ENCODE assay signal across 9 cellular contexts in the genomic region with DNA sequence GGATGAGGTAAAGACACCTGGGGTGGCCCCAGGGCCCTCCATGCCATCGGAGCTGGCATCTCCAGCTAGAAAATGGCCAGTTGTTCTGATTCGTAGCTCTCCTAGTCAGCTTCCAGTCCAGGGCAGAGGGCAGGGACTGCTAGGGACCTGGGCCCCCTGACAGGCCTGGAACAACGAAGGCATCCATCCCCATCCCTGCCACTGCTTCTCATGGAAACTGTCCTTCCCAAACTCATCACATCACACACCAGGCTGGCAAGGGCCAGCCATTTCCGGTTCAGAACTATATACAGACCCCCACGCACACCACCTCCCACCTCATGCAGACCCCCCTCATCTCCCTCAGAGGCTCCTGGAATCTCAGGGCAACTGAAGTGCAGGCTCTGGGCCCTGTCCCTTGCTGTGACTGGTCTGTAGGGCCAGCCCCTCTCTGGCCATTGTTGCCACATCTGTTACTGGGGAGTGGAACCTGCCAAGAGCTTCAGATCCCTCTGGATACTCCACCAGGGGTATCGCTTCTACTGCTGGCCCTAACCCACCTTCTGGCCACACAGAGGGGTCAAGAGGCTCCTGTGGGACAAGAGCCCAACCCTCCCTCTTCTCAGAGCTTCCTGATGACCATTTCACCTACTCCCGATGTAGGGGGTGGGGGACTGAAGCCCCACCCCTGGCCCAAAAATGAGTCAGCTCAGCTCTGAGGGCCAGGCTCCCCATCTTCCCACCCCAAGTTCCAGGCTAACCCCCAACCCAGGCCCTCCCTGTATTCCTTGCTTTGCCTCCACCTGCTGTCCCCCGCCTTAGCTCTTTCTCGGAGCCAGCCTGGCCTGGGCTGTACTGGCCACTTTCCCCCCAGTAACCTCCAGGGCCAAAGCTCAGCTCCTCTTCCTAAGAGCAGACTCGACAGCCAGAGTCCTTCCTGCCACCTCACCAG. TPM values are rescaled to one million over a fixed set of nuclear protein-coding genes. Genes with fewer than 3 reads are reported as not detected.
DNase-seq lines count a peak whose midpoint lies in the region; ATAC-seq and TF ChIP-seq lines count a peak whose summit lies in the region.
"Had no signal": no experiment of that assay in that cellular context is flagged by ENCODE, and none has a peak within 500 bp of the region (broad histone marks: within the 10 kb centered on the region; RNA-seq: fewer than 3 reads in every experiment).

No MANE protein-coding gene starts in this region.

- no peaks in the 10 kb centered on the region for H3K79me2 ChIP-seq in PC-9 (ENCODE audit: low read depth)

- POLR2A ChIA-PET in PC-9 (lab: Charles Lee; ENCODE audit: unreplicated experiment), result no interaction called here

- peaks cover 38% of the 10 kb centered on the region for H3K4me1 ChIP-seq in PC-9 (replicated peaks; ENCODE audit: insufficient read depth)

- H3K27ac ChIP-seq in PC-9 (peak overlapping the region; percentile 93), epithelial cell of prostate (peak overlapping the region; percentile 85)

- H3K9me3 ChIP-seq in PC-9 (ENCODE audit: insufficient read depth, low read depth), result no peaks in the 10 kb centered on the region

- CTCF ChIA-PET in PC-9 (lab: Charles Lee), result interaction anchor here (0.6 to 0.8 kb wide), 2 partner anchors 9 to 121 kb away, joined by 4 to 12 read pairs; no protein-coding TSS in a partner anchor

- H3K4me3 ChIP-seq in PC-9, result peak overlapping the region; percentile 13; the same call in 1 of the 2 replicates

- ATAC-seq in activated T-cell treated with anti-CD3 and anti-CD28 coated beads, Interleukin-2, amount 50 U/mL, for 4 hours, result no peak
- ATAC-seq in stimulated activated memory B cell treated with anti-CD40 and anti-IgM and Interleukin-4, amounts not matched to agents 10 μg/mL and 1 μg/mL and 100 μg/mL, for 72 hours, result no peak

- no peaks in the 10 kb centered on the region for H3K36me3 Mint-ChIP-seq in activated T-cell treated with anti-CD3 and anti-CD28 coated beads, Interleukin-2, amount 50 U/mL, for 4 hours (ENCODE audit: insufficient read depth)
- H3K36me3 Mint-ChIP-seq in stimulated activated memory B cell treated with anti-CD40 and anti-IgM and Interleukin-4, amounts not matched to agents 10 μg/mL and 1 μg/mL and 100 μg/mL, for 72 hours, result no peaks in the 10 kb centered on the region

- no peaks in the 10 kb centered on the region for H3K9me3 Mint-ChIP-seq in activated T-cell treated with anti-CD3 and anti-CD28 coated beads, Interleukin-2, amount 50 U/mL, for 4 hours
- no peaks in the 10 kb centered on the region for H3K9me3 Mint-ChIP-seq in stimulated activated memory B cell treated with anti-CD40 and anti-IgM and Interleukin-4, amounts not matched to agents 10 μg/mL and 1 μg/mL and 100 μg/mL, for 72 hours

- H4K20me1 ChIP-seq in PC-9 (ENCODE audit: insufficient read depth), result no peaks in the 10 kb centered on the region

- peak overlapping the region; percentile 85 for H3K4me3 Mint-ChIP-seq in activated T-cell treated with anti-CD3 and anti-CD28 coated beads, Interleukin-2, amount 50 U/mL, for 4 hours
- peak overlapping the region; percentile 97 for H3K4me3 Mint-ChIP-seq in stimulated activated memory B cell treated with anti-CD40 and anti-IgM and Interleukin-4, amounts not matched to agents 10 μg/mL and 1 μg/mL and 100 μg/mL, for 72 hours

- DNase-seq in activated T-cell treated with anti-CD3 and anti-CD28 coated beads, Interleukin-2, amount 50 U/mL, for 4 hours, result no peak
- DNase-seq in activated T-cell treated with anti-CD3 and anti-CD28 coated beads for 4 hours (no peak), PC-9 (no peak), epithelial cell of prostate (ENCODE audit: low read depth, low spot score) (no peak), NCI-H2029 (lab: John Stamatoyannopoulos, UW) (no peak), NCI-H1436 (lab: John Stamatoyannopoulos, UW) (no peak)
- no peak for DNase-seq in effector CD8-positive, alpha-beta T cell (lab: John Stamatoyannopoulos, UW)

- TF ChIP-seq CTCF in PC-9 (conservative IDR thresholded peaks at IDR 0.05), result no peak

- peak overlapping the region; percentile 69 for H3K4me2 ChIP-seq in PC-9

- H3K9me2 ChIP-seq in PC-9 (ENCODE audit: insufficient read depth), result no peaks in the 10 kb centered on the region

- H3F3A ChIP-seq in PC-9 (ENCODE audit: insufficient read depth, low read depth), result peaks cover 31% of the 10 kb centered on the region

- intact Hi-C loops in PC-9 (cut with micrococcal nuclease; ENCODE audit: unreplicated experiment), result loop anchor here (5.0 kb wide), 1 partner anchor 49 kb away; the partner anchor contains the start of gene PAIP2

- H3K27me3 ChIP-seq in PC-9 (ENCODE audit: insufficient read depth, low read depth), result no peaks in the 10 kb centered on the region

- BruUV-seq in PC-9 (replicated peaks; lab: Mats Ljungman, UMichigan), result no TSS peak

- no peak overlapping the region for H2AFZ ChIP-seq in PC-9

- H3K27ac Mint-ChIP-seq in stimulated activated memory B cell treated with anti-CD40 and anti-IgM and Interleukin-4, amounts not matched to agents 10 μg/mL and 1 μg/mL and 100 μg/mL, for 72 hours, result peak overlapping the region; percentile 98

- no peaks in the 10 kb centered on the region for H3K27me3 Mint-ChIP-seq in activated T-cell treated with anti-CD3 and anti-CD28 coated beads, Interleukin-2, amount 50 U/mL, for 4 hours (ENCODE audit: low read depth)
- no peaks in the 10 kb centered on the region for H3K27me3 Mint-ChIP-seq in stimulated activated memory B cell treated with anti-CD40 and anti-IgM and Interleukin-4, amounts not matched to agents 10 μg/mL and 1 μg/mL and 100 μg/mL, for 72 hours

- H3K4me1 Mint-ChIP-seq in activated T-cell treated with anti-CD3 and anti-CD28 coated beads, Interleukin-2, amount 50 U/mL, for 4 hours (ENCODE audit: low read depth), result peaks cover 41% of the 10 kb centered on the region
- H3K4me1 Mint-ChIP-seq in stimulated activated memory B cell treated with anti-CD40 and anti-IgM and Interleukin-4, amounts not matched to agents 10 μg/mL and 1 μg/mL and 100 μg/mL, for 72 hours, result peaks cover 84% of the 10 kb centered on the region

- H3K36me3 ChIP-seq in PC-9 (ENCODE audit: low read depth), result no peaks in the 10 kb centered on the region

RNA-seq across cellular contexts. Expression of gene MZB1, which starts 1.2 kb away (rescaled TPM):
- 1 to 10 TPM; 1.8 to 5.0 (median 2.5) TPM for total RNA-seq in activated T-cell treated with anti-CD3 and anti-CD28 coated beads, Interleukin-2, amount 50 U/mL, for 4 hours
- 0.50 and 0.52 TPM in 2 replicates for total RNA-seq in PC-9 (2021)
- total RNA-seq: pulmonary artery endothelial cell had no signal

RNA-seq across cellular contexts. Expression of gene PROB1, which starts 4.0 kb away (rescaled TPM):
- total RNA-seq in activated T-cell treated with anti-CD3 and anti-CD28 coated beads, Interleukin-2, amount 50 U/mL, for 4 hours, result 1 to 10 TPM; 2.2 to 4.8 (median 4.1) TPM
- 2.6 and 2.9 TPM in 2 replicates for total RNA-seq in PC-9 (2021)

RNA-seq across cellular contexts. Expression of gene SLC23A1, which starts 7.8 kb away (rescaled TPM):
- total RNA-seq in activated T-cell treated with anti-CD3 and anti-CD28 coated beads, Interleukin-2, amount 50 U/mL, for 4 hours, result not detected
- total RNA-seq in PC-9 (2021), result 1.9 TPM in 2 replicates
- total RNA-seq: pulmonary artery endothelial cell had no signal

RNA-seq across cellular contexts. Expression of gene SPATA24, which starts 13.0 kb away (rescaled TPM):
- total RNA-seq in activated T-cell treated with anti-CD3 and anti-CD28 coated beads, Interleukin-2, amount 50 U/mL, for 4 hours, result 1 to 10 TPM; 2.4 to 3.6 (median 2.6) TPM
- 6.5 and 9.6 TPM in 2 replicates for total RNA-seq in PC-9 (2021)

RNA-seq across cellular contexts. Expression of gene DNAJC18, which starts 48.4 kb away (rescaled TPM):
- total RNA-seq in activated T-cell treated with anti-CD3 and anti-CD28 coated beads, Interleukin-2, amount 50 U/mL, for 4 hours, result 10 to 100 TPM; 22.7 to 32.8 (median 26.2) TPM
- total RNA-seq in PC-9 (2021), result 8.9 and 9.3 TPM in 2 replicates
